In genomic region chr11:110778351-110778750, GRCh38 we compare ENCODE assay signal across 13 cellular contexts.
DNase-seq lines count a peak whose midpoint lies in the region; ATAC-seq and TF ChIP-seq lines count a peak whose summit lies in the region.
"Had no signal": no experiment of that assay in that cellular context is flagged by ENCODE, and none has a peak within 500 bp of the region (broad histone marks: within the 10 kb centered on the region; RNA-seq: fewer than 3 reads in every experiment).

No MANE protein-coding gene starts in this region.

- H3K27ac ChIP-seq in SK-N-SH (ENCODE audit: low read depth in 2 of 2, low read length in 1 of 2) (no peak overlapping the region), hepatocyte (peak overlapping the region; percentile 56), ovary (no peak overlapping the region)

- H3K4me2 ChIP-seq in SK-N-SH = no peak overlapping the region
- no peak overlapping the region for H3K4me2 ChIP-seq in hepatocyte

- ATAC-seq in SK-N-SH treated with all-trans-retinoic acid at 6 μM for 48 hours = no peak
- ATAC-seq: activated CD4-positive, CD25-positive, alpha-beta regulatory T cell treated with anti-CD3 and anti-CD28 coated beads, Interleukin-2, amount 50 U/mL, for 24 hours; activated naive CD4-positive, alpha-beta T cell treated with anti-CD3 and anti-CD28 coated beads, Interleukin-2, amount 50 U/mL, for 72 hours had no signal

- no peaks in the 10 kb centered on the region for H3K27me3 Mint-ChIP-seq in progenitor cell of endocrine pancreas

- intact Hi-C loops in ovary (cut with DNase I) (no loop called here), lower leg skin (cut with DNase I; ENCODE audit: low total_unique reads) (no loop called here)

- no peaks in the 10 kb centered on the region for H3K36me3 Mint-ChIP-seq in progenitor cell of endocrine pancreas (ENCODE audit: insufficient read depth)

- peaks cover 4% of the 10 kb centered on the region for H3F3A ChIP-seq in SK-N-SH (replicated peaks; ENCODE audit: insufficient read depth)

- H3K36me3 ChIP-seq in SK-N-SH (replicated peaks in 1 of 2; ENCODE audit: control insufficient read depth in 1 of 2, insufficient read depth in 2 of 2, low read length in 1 of 2) (no peaks in the 10 kb centered on the region), hepatocyte (replicated peaks; ENCODE audit: insufficient read depth, low read depth) (no peaks in the 10 kb centered on the region), ovary (no peaks in the 10 kb centered on the region)

- no peaks in the 10 kb centered on the region for H3K79me2 ChIP-seq in SK-N-SH (ENCODE audit: insufficient read depth)
- H3K79me2 ChIP-seq in hepatocyte = no peaks in the 10 kb centered on the region

- H3K9me3 ChIP-seq in SK-N-SH = no peaks in the 10 kb centered on the region; the same call in 1 of the 2 replicates
- no peaks in the 10 kb centered on the region for H3K9me3 ChIP-seq in hepatocyte (ENCODE audit: low read depth)
- no peaks in the 10 kb centered on the region for H3K9me3 ChIP-seq in ovary

- H3K9me3 Mint-ChIP-seq in progenitor cell of endocrine pancreas (ENCODE audit: low read depth) = peaks cover 4% of the 10 kb centered on the region

- H3K4me3 Mint-ChIP-seq in progenitor cell of endocrine pancreas (ENCODE audit: low read depth) = no peak overlapping the region

- 35% methylated on average over 1 of the region's 1 CpG for WGBS in SK-N-SH (ENCODE audit: low lambda C conversion rate)
- 36% methylated on average over 1 of the region's 1 CpG for WGBS in hepatocyte (ENCODE audit: low lambda C conversion rate, missing lambda C conversion rate)
- WGBS in ovary, 3 donors = 16 to 36% (median 17%) methylated on average over 1 of the region's 1 CpG
- WGBS in lower leg skin, 2 donors = 59 to 80% methylated on average over 1 of the region's 1 CpG

- no peak for TF ChIP-seq POLR2A in ovary (IDR thresholded peaks at IDR 0.05)
- TF ChIP-seq POLR2A in lower leg skin (IDR thresholded peaks at IDR 0.05) = no peak

- H4K20me1 ChIP-seq in SK-N-SH (ENCODE audit: insufficient read depth) (no peaks in the 10 kb centered on the region), hepatocyte (ENCODE audit: insufficient read depth, poor library complexity, severe bottlenecking) (no peaks in the 10 kb centered on the region)

- POLR2A ChIA-PET in SK-N-SH (lab: Yijun Ruan, JAX) = no interaction called here

- no peaks in the 10 kb centered on the region for H3K27me3 ChIP-seq in SK-N-SH (ENCODE audit: insufficient read depth)
- no peaks in the 10 kb centered on the region for H3K27me3 ChIP-seq in hepatocyte
- H3K27me3 ChIP-seq in ovary = no peaks in the 10 kb centered on the region

- TF ChIP-seq EP300 in SK-N-SH (IDR thresholded peaks at IDR 0.05; ENCODE audit: borderline replicate concordance in 1 of 2, low read depth in 1 of 2, low read length in 1 of 2) = no peak
- no peak for TF ChIP-seq EP300 in ovary (IDR thresholded peaks at IDR 0.05)

- no peak overlapping the region for H3K9ac ChIP-seq in SK-N-SH

- CTCF ChIA-PET in SK-N-SH (lab: Yijun Ruan, JAX) = no interaction called here

- no peak overlapping the region for H3K27ac Mint-ChIP-seq in progenitor cell of endocrine pancreas
- H3K27ac Mint-ChIP-seq: activated naive CD4-positive, alpha-beta T cell treated with anti-CD3 and anti-CD28 coated beads, Interleukin-2, amount 50 U/mL, for 72 hours had no signal

- TF ChIP-seq RAD21 in SK-N-SH (IDR thresholded peaks at IDR 0.05; ENCODE audit: low read length) = no peak

- DNase-seq in SK-N-SH (no peak), MV-4-11 (lab: John Stamatoyannopoulos, UW) (peak; percentile 68), hepatocyte (ENCODE audit: low spot score) (no peak), progenitor cell of endocrine pancreas (ENCODE audit: low spot score, unreplicated experiment) (no peak), ovary (no peak), lower leg skin (ENCODE audit: low spot score in 2 of 2) (no peak)
- DNase-seq in activated effector memory CD4-positive, alpha-beta T cell treated with anti-CD3 and anti-CD28 coated beads, Interleukin-2, amount 50 U/mL, for 16 hours = no peak
- DNase-seq: ACHN, NCI-H187, retina had no signal

- no peaks in the 10 kb centered on the region for H3K9me2 ChIP-seq in SK-N-SH
- no peaks in the 10 kb centered on the region for H3K9me2 ChIP-seq in hepatocyte (replicated peaks; ENCODE audit: insufficient read depth)

- H3K4me1 ChIP-seq in SK-N-SH (ENCODE audit: control insufficient read depth in 1 of 2, insufficient read depth in 2 of 2, low read depth in 1 of 2, low read length in 1 of 2) = no peaks in the 10 kb centered on the region
- H3K4me1 ChIP-seq in hepatocyte (ENCODE audit: insufficient read depth) = peaks cover 10% of the 10 kb centered on the region
- H3K4me1 ChIP-seq in ovary (ENCODE audit: insufficient read depth) = no peaks in the 10 kb centered on the region

- H2AFZ ChIP-seq in SK-N-SH (ENCODE audit: low read depth) (0 out of 2 replicates have a peak overlapping the region, but pooled peaks have one; percentile 1), hepatocyte (peak overlapping the region; percentile 37)

- TF ChIP-seq CTCF in SK-N-SH (IDR thresholded peaks at IDR 0.05) (no peak), hepatocyte (IDR thresholded peaks at IDR 0.05; ENCODE audit: poor library complexity) (no peak), progenitor cell of endocrine pancreas (IDR thresholded peaks at IDR 0.05; ENCODE audit: unreplicated experiment) (no peak), ovary (IDR thresholded peaks at IDR 0.05) (no peak), lower leg skin (IDR thresholded peaks at IDR 0.05) (no peak)

- H3K4me3 ChIP-seq in SK-N-SH (ENCODE audit: low read depth in 2 of 2, low read length in 1 of 2) = no peak overlapping the region
- no peak overlapping the region for H3K4me3 ChIP-seq in hepatocyte
- no peak overlapping the region for H3K4me3 ChIP-seq in ovary
- H3K4me3 ChIP-seq in lower leg skin (ENCODE audit: low read depth, poor library complexity, severe bottlenecking) = no peak overlapping the region

- H3K4me1 Mint-ChIP-seq in progenitor cell of endocrine pancreas (ENCODE audit: low read depth) = no peaks in the 10 kb centered on the region

TF ChIP-seq in SK-N-SH, 30 proteins besides CTCF, POLR2A, EP300 and RAD21 (continues in another document):
- TF ChIP-seq MEF2A (IDR thresholded peaks at IDR 0.05; ENCODE audit: borderline replicate concordance, low read depth) (no peak), USF1 (IDR thresholded peaks at IDR 0.05; ENCODE audit: borderline replicate concordance, low read depth) (no peak), FOSL2 (IDR thresholded peaks at IDR 0.05; ENCODE audit: borderline replicate concordance, low read depth) (no peak), RCOR1 (IDR thresholded peaks at IDR 0.05; ENCODE audit: low read length) (no peak), MXI1 (IDR thresholded peaks at IDR 0.05; ENCODE audit: low read depth, low read length) (no peak), ZBTB33 (IDR thresholded peaks at IDR 0.05; ENCODE audit: borderline replicate concordance, low read depth) (no peak)

TF ChIP-seq in SK-N-SH treated with all-trans-retinoic acid at 6 μM for 48 hours, 23 proteins besides CTCF, POLR2A, EP300 and RAD21:
- TF ChIP-seq BACH2 (CRISPR knock-in tag; IDR thresholded peaks at IDR 0.05; ENCODE audit: borderline replicate concordance) (no peak), PATZ1 (CRISPR knock-in tag; IDR thresholded peaks at IDR 0.05; ENCODE audit: borderline replicate concordance) (no peak), ZNF70 (CRISPR knock-in tag; IDR thresholded peaks at IDR 0.05) (no peak), CSDC2 (CRISPR knock-in tag; IDR thresholded peaks at IDR 0.05) (no peak), TCF4 (CRISPR knock-in tag; IDR thresholded peaks at IDR 0.05; ENCODE audit: borderline replicate concordance) (no peak), POU6F1 (CRISPR knock-in tag; IDR thresholded peaks at IDR 0.05; ENCODE audit: borderline replicate concordance, low read depth) (no peak), GLIS3 (CRISPR knock-in tag; IDR thresholded peaks at IDR 0.05) (no peak), OSR1 (CRISPR knock-in tag; IDR thresholded peaks at IDR 0.05) (no peak), TOX (CRISPR knock-in tag; IDR thresholded peaks at IDR 0.05; ENCODE audit: borderline replicate concordance) (no peak), PPARA (CRISPR knock-in tag; IDR thresholded peaks at IDR 0.05; ENCODE audit: borderline replicate concordance) (no peak)
TF ChIP-seq in SK-N-SH treated with all-trans-retinoic acid at 6 μM for 48 hours: peak in this region for 0.
